Comparison of ENCODE assay signal across 1 cellular context in genomic region chr2:119233326-119234020, GRCh38.
TF ChIP-seq lines count a peak whose summit lies in the region.

No MANE protein-coding gene starts in this region.

TF ChIP-seq in H1, 55 proteins besides CTCF, POLR2A, EP300 and RAD21 (continued from another document):
- TF ChIP-seq NANOG (IDR thresholded peaks at IDR 0.05; ENCODE audit: insufficient read depth, low read depth, low read length, poor library complexity, severe bottlenecking) (no peak), ZNF274 (IDR thresholded peaks at IDR 0.05; ENCODE audit: borderline replicate concordance, extremely low read depth, low read length) (no peak), SP4 (IDR thresholded peaks at IDR 0.05; ENCODE audit: low read length) (no peak), FOSL1 (IDR thresholded peaks at IDR 0.05; ENCODE audit: insufficient read depth, low read depth, low read length) (no peak)
